In genomic region chr11:131408011-131408640, GRCh38 we compare ENCODE assay signal across 8 cellular contexts. TPM values are rescaled to one million over a fixed set of nuclear protein-coding genes. Genes with fewer than 3 reads are reported as not detected.
A peak's percentile ranks its signal among the peaks of the same experiment; 100 is the strongest.
DNase-seq lines count a peak whose midpoint lies in the region; ATAC-seq, FAIRE-seq and TF ChIP-seq lines count a peak whose summit lies in the region.

No MANE protein-coding gene starts in this region.

- ATAC-seq in activated CD4-positive, alpha-beta T cell treated with anti-CD3 and anti-CD28 coated beads for 36 hours, result no peak
- no peak for ATAC-seq in HG03097 (IDR thresholded peaks at IDR 0.05; ENCODE audit: low FRiP score, unreplicated experiment)
- ATAC-seq in HG02870 (IDR thresholded peaks at IDR 0.05; ENCODE audit: unreplicated experiment), result no peak

- intact Hi-C loops in activated CD4-positive, alpha-beta T cell treated with anti-CD3 and anti-CD28 coated beads for 36 hours (cut with DNase I, micrococcal nuclease), result loop anchor here in 1 of 2 experiments (5.0 kb wide), 1 partner anchor 264 kb away; no protein-coding TSS in a partner anchor

- H3K27me3 ChIP-seq in H1 (replicated peaks in 1 of 4; ENCODE audit: control insufficient read depth in 3 of 4, extremely low read depth in 1 of 4, insufficient read depth in 3 of 4, low read length in 3 of 4), result no peaks in the 10 kb centered on the region

- no peaks in the 10 kb centered on the region for H3K79me2 ChIP-seq in H1 (ENCODE audit: control insufficient read depth in 1 of 2, insufficient read depth in 2 of 2, low read length in 2 of 2)

- no peak overlapping the region for H2BK120ac ChIP-seq in H1 (replicated peaks; ENCODE audit: low read depth, low read length)

- POLR2A ChIA-PET in activated CD4-positive, alpha-beta T cell treated with anti-CD3 and anti-CD28 coated beads for 36 hours (lab: Charles Lee), result no interaction called here
- POLR2A ChIA-PET in H1 (lab: Charles Lee; ENCODE audit: partially characterized antibody), result no interaction called here

- H3K4me2 ChIP-seq in H1 (ENCODE audit: insufficient read depth in 1 of 2, low read depth in 2 of 2, low read length in 2 of 2), result no peak overlapping the region

- no peak overlapping the region for H3K4ac ChIP-seq in H1 (replicated peaks; ENCODE audit: insufficient read length, low read depth, low read length)

- no peak overlapping the region for H3K23ac ChIP-seq in H1 (ENCODE audit: insufficient read length)

- TF ChIP-seq CTCF in H1 (IDR thresholded peaks at IDR 0.05; ENCODE audit: control extremely low read depth in 1 of 3, insufficient read depth in 1 of 3, low read depth in 1 of 3, low read length in 3 of 3) (peak; percentile 76 to 83 (median 79)), nephron progenitor cell (IDR thresholded peaks at IDR 0.05) (peak; percentile 70)

- no peak overlapping the region for H2BK15ac ChIP-seq in H1 (ENCODE audit: low read length)

- no peak for TF ChIP-seq EP300 in H1 (IDR thresholded peaks at IDR 0.05; ENCODE audit: borderline replicate concordance in 1 of 2, low read depth in 2 of 2, low read length in 2 of 2)

- no peak overlapping the region for H4K5ac ChIP-seq in H1 (ENCODE audit: insufficient read length, low read depth, low read length)

- no peaks in the 10 kb centered on the region for H3K36me3 Mint-ChIP-seq in activated CD4-positive, alpha-beta T cell treated with anti-CD3 and anti-CD28 coated beads for 36 hours (ENCODE audit: low read depth)
- H3K36me3 Mint-ChIP-seq in nephron progenitor cell (ENCODE audit: low read depth), result no peaks in the 10 kb centered on the region

- H3K79me1 ChIP-seq in H1 (ENCODE audit: low read depth, low read length), result no peaks in the 10 kb centered on the region; the same call in 1 of the 2 replicates

- H3K4me3 Mint-ChIP-seq in activated CD4-positive, alpha-beta T cell treated with anti-CD3 and anti-CD28 coated beads for 36 hours, result no peak overlapping the region
- H3K4me3 Mint-ChIP-seq in nephron progenitor cell, result no peak overlapping the region

- no peak overlapping the region for H3K56ac ChIP-seq in H1 (replicated peaks; ENCODE audit: insufficient read length, low read depth, low read length)

- no peaks in the 10 kb centered on the region for H3K36me3 ChIP-seq in H1 (ENCODE audit: control insufficient read depth in 2 of 4, insufficient read depth in 4 of 4, low read length in 3 of 4)

- H3K27me3 Mint-ChIP-seq in activated CD4-positive, alpha-beta T cell treated with anti-CD3 and anti-CD28 coated beads for 36 hours, result no peaks in the 10 kb centered on the region
- no peaks in the 10 kb centered on the region for H3K27me3 Mint-ChIP-seq in nephron progenitor cell (ENCODE audit: low read depth, poor library complexity)

- H3K4me1 Mint-ChIP-seq in activated CD4-positive, alpha-beta T cell treated with anti-CD3 and anti-CD28 coated beads for 36 hours, result no peaks in the 10 kb centered on the region
- H3K4me1 Mint-ChIP-seq in nephron progenitor cell, result peaks cover 17% of the 10 kb centered on the region

- H3K23me2 ChIP-seq in H1 (ENCODE audit: low read depth, low read length), result no peaks in the 10 kb centered on the region

- H3K9ac ChIP-seq in H1 (replicated peaks in 1 of 4; ENCODE audit: extremely low read depth in 1 of 4, low read depth in 3 of 4, low read length in 3 of 4), result no peak overlapping the region

- peak; percentile 78 to 80 for TF ChIP-seq RAD21 in H1 (IDR thresholded peaks at IDR 0.05 in 1 of 2, conservative IDR thresholded peaks at IDR 0.05 in 1 of 2; ENCODE audit: low read depth in 2 of 2, low read length in 2 of 2)

- no peak overlapping the region for H3K27ac ChIP-seq in H1 (ENCODE audit: low read depth, low read length)

- CTCF ChIA-PET in activated CD4-positive, alpha-beta T cell treated with anti-CD3 and anti-CD28 coated beads for 36 hours (lab: Charles Lee), result no interaction called here
- CTCF ChIA-PET in H1 (lab: Charles Lee; ENCODE audit: partially characterized antibody), result interaction anchor here (0.6 to 4.2 kb wide), 25 partner anchors 8 to 344 kb away, joined by 3 to 21 read pairs (median 4); no protein-coding TSS in a partner anchor

- peak; percentile 16 for DNase-seq in activated CD4-positive, alpha-beta T cell treated with anti-CD3 and anti-CD28 coated beads for 36 hours
- no peak for DNase-seq in activated CD4-positive, alpha-beta T cell treated with anti-CD3 and anti-CD28 coated beads for 1 hour
- DNase-seq in NCI-H226 (peak; percentile 44), H1 (ENCODE audit: low read depth in 1 of 2, low spot score in 2 of 2) (peak; percentile 23 to 59), nephron progenitor cell (peak; percentile 59)
- DNase-seq in stimulated activated naive CD4-positive, alpha-beta T cell treated with Interleukin-2 at 50 U/mL for 16 hours (lab: John Stamatoyannopoulos, UW), result no peak

- FAIRE-seq in H1 (lab: Jason Lieb, UNC), result peak; percentile 88

- H4K91ac ChIP-seq in H1 (replicated peaks; ENCODE audit: insufficient read length, low read length), result no peak overlapping the region

- 43% methylated on average over 5 of the region's 5 CpGs; no CpG with 5 or more reads in 1 of the 2 experiments for WGBS in H1 (ENCODE audit: extremely low coverage in 1 of 2, insufficient coverage in 1 of 2, insufficient read length in 1 of 2, insufficient replicate concordance in 2 of 2, low coverage in 1 of 2, low lambda C conversion rate in 2 of 2, missing lambda C conversion rate in 1 of 2), 2 experiments

- no peak overlapping the region for H3K14ac ChIP-seq in H1 (ENCODE audit: insufficient read length)

- H3K4me3 ChIP-seq in H1 (ENCODE audit: extremely low read depth in 1 of 4, insufficient read depth in 2 of 4, low read depth in 3 of 4, low read length in 4 of 4), result no peak overlapping the region

- H4K8ac ChIP-seq in H1 (ENCODE audit: extremely low read depth, insufficient read depth, low read length), result no peak overlapping the region

- no peaks in the 10 kb centered on the region for H4K20me1 ChIP-seq in H1 (replicated peaks in 1 of 2; ENCODE audit: control insufficient read depth in 1 of 2, insufficient read depth in 2 of 2, low read length in 2 of 2)

- H3K27ac Mint-ChIP-seq in activated CD4-positive, alpha-beta T cell treated with anti-CD3 and anti-CD28 coated beads for 36 hours, result no peak overlapping the region
- H3K27ac Mint-ChIP-seq in nephron progenitor cell, result no peak overlapping the region

- no peak overlapping the region for H2BK12ac ChIP-seq in H1 (ENCODE audit: low read depth, low read length)

- no peak overlapping the region for H2BK20ac ChIP-seq in H1 (ENCODE audit: low read length)

- H2AFZ ChIP-seq in H1 (ENCODE audit: low read length), result no peak overlapping the region

- no peak overlapping the region for H2AK5ac ChIP-seq in H1 (ENCODE audit: low read depth, low read length)

- H3K4me1 ChIP-seq in H1 (replicated peaks in 1 of 4; ENCODE audit: control insufficient read depth in 3 of 4, insufficient read depth in 4 of 4, low read length in 3 of 4), result peaks cover 0 to 3% (median 1%) of the 10 kb centered on the region in 4 experiments; a peak in 3 of 7 replicates

- no peak overlapping the region for H3K18ac ChIP-seq in H1 (ENCODE audit: extremely low read depth, low read length)

- no peaks in the 10 kb centered on the region for H3K9me3 ChIP-seq in H1 (ENCODE audit: insufficient read depth in 2 of 2, low read depth in 1 of 2, low read length in 1 of 2)

- no peaks in the 10 kb centered on the region for H3K9me3 Mint-ChIP-seq in activated CD4-positive, alpha-beta T cell treated with anti-CD3 and anti-CD28 coated beads for 36 hours (ENCODE audit: low read depth)
- no peaks in the 10 kb centered on the region for H3K9me3 Mint-ChIP-seq in nephron progenitor cell

- H2BK5ac ChIP-seq in H1 (ENCODE audit: low read depth, low read length), result no peak overlapping the region

- no peak for TF ChIP-seq POLR2A in H1 (IDR thresholded peaks at IDR 0.05; ENCODE audit: control extremely low read depth in 1 of 2, low read depth in 2 of 2, low read length in 2 of 2)

TF ChIP-seq in H1, 55 proteins besides CTCF, POLR2A, EP300 and RAD21:
- TF ChIP-seq MAFK (IDR thresholded peaks at IDR 0.05; ENCODE audit: low read depth, low read length) (peak; percentile 84; the same call in 1 of the 2 replicates), RBBP5 (IDR thresholded peaks at IDR 0.05; ENCODE audit: borderline replicate concordance, low read depth, low read length) (no peak)

RNA-seq across cellular contexts. Expression of gene NTM, which starts 37.7 kb away (rescaled TPM):
- not detected for total RNA-seq in activated CD4-positive, alpha-beta T cell treated with anti-CD3 and anti-CD28 coated beads for 36 hours
- total RNA-seq in H1 (2021; fragmentation: NEBNext Ultra II Directional; extraction: Animal tissue kit (Norgen Biotek cat#: 25700)), result 20.0 and 23.4 TPM in 2 replicates
- 12.9 and 13.4 TPM in 2 replicates for polyA plus RNA-seq in H1 (2011; rRNA removed)
- polyA plus RNA-seq in H1 (2011; cell fraction: cytosol; rRNA removed), result 9.5 TPM
- polyA plus RNA-seq in H1 (2011; cell fraction: nucleus; rRNA removed), result 41.7 TPM
- polyA plus RNA-seq in H1 (2012, experiment 1 of 2), result 14.7 to 18.6 TPM (median 17.7 TPM) in 4 replicates
- polyA plus RNA-seq in H1 (2012, experiment 2 of 2), result 6.2 TPM
- polyA plus RNA-seq in H1 (2013, experiment 1 of 2), result 26.4 TPM
- polyA plus RNA-seq in H1 (2013, experiment 2 of 2), result 25.3 TPM
- 22.8 and 36.1 TPM in 2 replicates for polyA minus RNA-seq in H1 (2011; rRNA and poly(A)+ RNA removed)
- 13.4 TPM for polyA minus RNA-seq in H1 (2011; cell fraction: cytosol; rRNA and poly(A)+ RNA removed)
- polyA minus RNA-seq in H1 (2011; cell fraction: nucleus; rRNA and poly(A)+ RNA removed), result 64.2 TPM

Comparison
In these comparisons a context has a peak if more than half of its experiments do, and no peak if none do; other contexts are left out.
1. DNase-seq: peak in activated CD4-positive, alpha-beta T cell treated with anti-CD3 and anti-CD28 coated beads for 36 hours (single experiment), NCI-H226 (single experiment), H1 (2 of 2) and nephron progenitor cell (single experiment); none in activated CD4-positive, alpha-beta T cell treated with anti-CD3 and anti-CD28 coated beads for 1 hour (single experiment) and stimulated activated naive CD4-positive, alpha-beta T cell treated with Interleukin-2 at 50 U/mL for 16 hours (single experiment).
2. RNA of gene NTM, which starts 37.7 kb away (total RNA-seq): 20.0 to 23.4 TPM in H1; not detected in activated CD4-positive, alpha-beta T cell treated with anti-CD3 and anti-CD28 coated beads for 36 hours; every median in the first group is over 10 times any median in the second.